In genomic region chr19:56167064-56167578, GRCh38 we compare ENCODE assay signal across 1 cellular context.
TF ChIP-seq lines count a peak whose summit lies in the region.

No MANE protein-coding gene starts in this region.

TF ChIP-seq in GM12878, 131 proteins besides CTCF, POLR2A, EP300 and RAD21:
- TF ChIP-seq CHD4 (IDR thresholded peaks at IDR 0.05) (no peak), ZNF217 (IDR thresholded peaks at IDR 0.05) (no peak), REST (IDR thresholded peaks at IDR 0.05; ENCODE audit: low read depth, low read length) (peak; percentile 79; the same call in 1 of the 2 replicates), SMAD5 (IDR thresholded peaks at IDR 0.05; ENCODE audit: low read depth) (no peak)
